8 cellular contexts compared by ENCODE assay signal in genomic region chr14:35121887-35122695, GRCh38. TPM values are rescaled to one million over a fixed set of nuclear protein-coding genes. Genes with fewer than 3 reads are reported as not detected.
A peak's percentile ranks its signal among the peaks of the same experiment; 100 is the strongest.
DNase-seq lines count a peak whose midpoint lies in the region; ATAC-seq and TF ChIP-seq lines count a peak whose summit lies in the region.

Gene PPP2R3C, minus strand, starts transcription at chr14:35121990. Its CDS starts 31 bp downstream, at chr14:35121959.
Gene PRORP, plus strand, starts transcription at chr14:35122552. Its CDS starts 694 bp downstream, at chr14:35123246.

- H3K36me3 ChIP-seq in SU-DHL-6 (ENCODE audit: low read length) (no peaks in the 10 kb centered on the region; the same call in 1 of the 2 replicates), ovary (no peaks in the 10 kb centered on the region), thyroid gland (no peaks in the 10 kb centered on the region)

- peak; percentile 45 for TF ChIP-seq POLR2A in GM10847 (IDR thresholded peaks at IDR 0.05; ENCODE audit: extremely low read depth, insufficient read length)
- peak; percentile 53 for TF ChIP-seq POLR2A in ovary (IDR thresholded peaks at IDR 0.05)
- peak in 1 of 2 donors; percentile 70 for TF ChIP-seq POLR2A in thyroid gland (IDR thresholded peaks at IDR 0.05)

- peaks cover 65% of the 10 kb centered on the region for H3K79me2 ChIP-seq in SU-DHL-6 (ENCODE audit: insufficient read depth, low read length)

- peak within 1 kb of the TSS; percentile 83 for H3K4me3 ChIP-seq in SU-DHL-6 (ENCODE audit: insufficient read depth, low read length, poor library complexity, severe bottlenecking)
- H3K4me3 ChIP-seq in ovary = peak within 1 kb of the TSS; percentile 76
- peak within 1 kb of the TSS; percentile 9 to 45 (median 44) for H3K4me3 ChIP-seq in thyroid gland (replicated peaks in 1 of 3)

- H3K27ac Mint-ChIP-seq in activated naive CD8-positive, alpha-beta T cell treated with anti-CD3 and anti-CD28 coated beads, Interleukin-2, amount 10 ng/mL, durations not matched to agents 7 days and 5 days = peak within 1 kb of the TSS; percentile 99

- peaks cover 18% of the 10 kb centered on the region for H3K36me3 Mint-ChIP-seq in activated naive CD8-positive, alpha-beta T cell treated with anti-CD3 and anti-CD28 coated beads, Interleukin-2, amount 10 ng/mL, durations not matched to agents 7 days and 5 days

- no peaks in the 10 kb centered on the region for H3K9me3 Mint-ChIP-seq in activated naive CD8-positive, alpha-beta T cell treated with anti-CD3 and anti-CD28 coated beads, Interleukin-2, amount 10 ng/mL, durations not matched to agents 7 days and 5 days

- peaks cover 10% of the 10 kb centered on the region for H3F3A ChIP-seq in SU-DHL-6 (ENCODE audit: insufficient read depth)

- H3K9me3 ChIP-seq in SU-DHL-6 (ENCODE audit: insufficient read depth, low read length) (no peaks in the 10 kb centered on the region), ovary (no peaks in the 10 kb centered on the region), thyroid gland (no peaks in the 10 kb centered on the region)

- 0 to 1% (median 0%) methylated on average over 57 of the region's 57 CpGs for WGBS in ovary, 3 donors
- 0 to 1% methylated on average over 56 to 57 of the region's 57 CpGs for WGBS in thyroid gland, 2 donors

- H3K4me1 ChIP-seq in ovary (ENCODE audit: insufficient read depth) (no peaks in the 10 kb centered on the region), thyroid gland (peaks cover 6 to 24% of the 10 kb centered on the region in 2 donors)

- DNase-seq in NCI-H128 (lab: John Stamatoyannopoulos, UW; ENCODE audit: unreplicated experiment) = peak; percentile 78
- DNase-seq in activated naive CD8-positive, alpha-beta T cell treated with anti-CD3 and anti-CD28 coated beads, Interleukin-2, amount 10 ng/mL, durations not matched to agents 7 days and 5 days = peak; percentile 86
- peak; percentile 96 for DNase-seq in Right ventricle myocardium inferior (ENCODE audit: missing footprints)
- peak; percentile 84 to 90 (median 85) for DNase-seq in ovary
- DNase-seq in thyroid gland = peak; percentile 97 to 98

- no peaks in the 10 kb centered on the region for H3K27me3 Mint-ChIP-seq in activated naive CD8-positive, alpha-beta T cell treated with anti-CD3 and anti-CD28 coated beads, Interleukin-2, amount 10 ng/mL, durations not matched to agents 7 days and 5 days

- H3K4me2 ChIP-seq in SU-DHL-6 (ENCODE audit: low read depth, low read length, poor library complexity, severe bottlenecking) = peak within 1 kb of the TSS; percentile 68

- H3K27me3 ChIP-seq in SU-DHL-6 (ENCODE audit: low read length) (no peaks in the 10 kb centered on the region), ovary (no peaks in the 10 kb centered on the region), thyroid gland (no peaks in the 10 kb centered on the region)

- H3K9ac ChIP-seq in SU-DHL-6 (ENCODE audit: low read length) = peak within 1 kb of the TSS; percentile 87

- intact Hi-C loops in Right ventricle myocardium inferior (cut with DNase I) = loop anchor here (2.0 to 10.0 kb wide), 5 partner anchors 75 to 703 kb away; partner anchors contain the start of genes BAZ1A, BRMS1L, FAM177A1 and NFKBIA
- intact Hi-C loops in ovary (cut with DNase I) = no loop called here
- intact Hi-C loops in thyroid gland (cut with DNase I) = loop anchor here (5.0 kb wide), 2 partner anchors 80 to 140 kb away; partner anchors contain the start of gene SRP54

- H3K27ac ChIP-seq in SU-DHL-6 (ENCODE audit: low read depth, low read length) (peak within 1 kb of the TSS; percentile 89), ovary (peak within 1 kb of the TSS; percentile 69 to 88), thyroid gland (peak within 1 kb of the TSS; percentile 90 to 97 (median 97))

- TF ChIP-seq EP300 in ovary (IDR thresholded peaks at IDR 0.05) = no peak

- peak within 1 kb of the TSS; percentile 96 for H3K4me3 Mint-ChIP-seq in activated naive CD8-positive, alpha-beta T cell treated with anti-CD3 and anti-CD28 coated beads, Interleukin-2, amount 10 ng/mL, durations not matched to agents 7 days and 5 days

- H3K9me2 ChIP-seq in SU-DHL-6 (replicated peaks; ENCODE audit: insufficient read depth, low read length) = no peaks in the 10 kb centered on the region

- TF ChIP-seq CTCF in SU-DHL-6 (IDR thresholded peaks at IDR 0.05; ENCODE audit: insufficient read depth, low read length, poor library complexity, severe bottlenecking) (no peak), ovary (IDR thresholded peaks at IDR 0.05) (peak in 1 of 3 donors; percentile 11), thyroid gland (IDR thresholded peaks at IDR 0.05) (no peak)

- POLR2A ChIA-PET in activated naive CD8-positive, alpha-beta T cell treated with anti-CD3 and anti-CD28 coated beads, Interleukin-2, amount 10 ng/mL, durations not matched to agents 7 days and 5 days (lab: Charles Lee) = interaction anchor here (0.5 to 3.3 kb wide), 15 partner anchors 19 to 294 kb away, joined by 3 to 32 read pairs (median 4); partner anchors contain the start of genes BAZ1A, FAM177A1, NFKBIA and PSMA6

- peak within 1 kb of the TSS; percentile 80 for H2AFZ ChIP-seq in SU-DHL-6 (ENCODE audit: low read depth, low read length, severe bottlenecking)

- peaks cover 40% of the 10 kb centered on the region for H3K4me1 Mint-ChIP-seq in activated naive CD8-positive, alpha-beta T cell treated with anti-CD3 and anti-CD28 coated beads, Interleukin-2, amount 10 ng/mL, durations not matched to agents 7 days and 5 days

- H4K20me1 ChIP-seq in SU-DHL-6 (ENCODE audit: low read depth, low read length) = no peaks in the 10 kb centered on the region

- ATAC-seq in HG02678 (IDR thresholded peaks at IDR 0.05; ENCODE audit: unreplicated experiment) = peak; percentile 84
- peak; percentile 91 for ATAC-seq in activated naive CD8-positive, alpha-beta T cell treated with anti-CD3 and anti-CD28 coated beads, Interleukin-2, amount 10 ng/mL, durations not matched to agents 7 days and 5 days (ENCODE audit: low read depth)
- ATAC-seq in Right ventricle myocardium inferior = peak; percentile 97

RNA-seq across cellular contexts. Expression of gene PPP2R3C, which starts in this region (rescaled TPM):
- total RNA-seq in activated naive CD8-positive, alpha-beta T cell treated with anti-CD3 and anti-CD28 coated beads, Interleukin-2, amount 10 ng/mL, durations not matched to agents 7 days and 5 days = 10 to 100 TPM; 34.0 to 39.1 TPM
- 26.8 TPM for total RNA-seq in Right ventricle myocardium inferior
- total RNA-seq in ovary = 10 to 100 TPM; 16.8 to 39.7 (median 28.6) TPM
- polyA plus RNA-seq in ovary = 10 to 100 TPM; 20.3 to 26.8 TPM
- total RNA-seq in thyroid gland = 10 to 100 TPM; 15.1 to 31.0 (median 24.9) TPM

RNA-seq across cellular contexts. Expression of gene PRORP, which starts in this region (rescaled TPM):
- total RNA-seq in activated naive CD8-positive, alpha-beta T cell treated with anti-CD3 and anti-CD28 coated beads, Interleukin-2, amount 10 ng/mL, durations not matched to agents 7 days and 5 days = 10 to 100 TPM; 27.8 to 30.2 TPM
- total RNA-seq in Right ventricle myocardium inferior (22.0 TPM), ovary (10 to 100 TPM in 6 of 7 donors, 1 to 10 TPM in 1; 6.7 to 30.6 (median 11.9) TPM), thyroid gland (10 to 100 TPM; 23.6 to 45.4 (median 42.3) TPM)
- 10 to 100 TPM in 1 of 2 donors, 1 to 10 TPM in 1; 9.3 to 36.4 TPM for polyA plus RNA-seq in ovary

Comparison
In these comparisons a context has a peak if more than half of its experiments do, and no peak if none do; other contexts are left out.
1. Peak in every context shown above with its lines: DNase-seq, ATAC-seq, H3K4me3 ChIP-seq and H3K27ac ChIP-seq.
2. intact Hi-C loops: an anchor here in Right ventricle myocardium inferior (2.0 to 10.0 kb wide) and thyroid gland (5.0 kb wide); none called in ovary.